Comparison of ENCODE assay signal across 30 cellular contexts in genomic region chr4:140812916-140813315, GRCh38. TPM values are rescaled to one million over a fixed set of nuclear protein-coding genes. Genes with fewer than 3 reads are reported as not detected.
A peak's percentile ranks its signal among the peaks of the same experiment; 100 is the strongest.
DNase-seq lines count a peak whose midpoint lies in the region; TF ChIP-seq lines count a peak whose summit lies in the region.
"Had no signal": no experiment of that assay in that cellular context is flagged by ENCODE, and none has a peak within 500 bp of the region (broad histone marks: within the 10 kb centered on the region; RNA-seq: fewer than 3 reads in every experiment).

No MANE protein-coding gene starts in this region.

- peak; percentile 3 for DNase-seq in NCI-H82 (lab: John Stamatoyannopoulos, UW)
- DNase-seq in NCI-H82 treated with DMSO at 0.1 percent for 48 hours (lab: John Stamatoyannopoulos, UW; ENCODE audit: unreplicated experiment) = no peak
- peak; percentile 73 to 80 for DNase-seq in SJCRH30
- peak; percentile 43 for DNase-seq in WERI-Rb-1
- DNase-seq in NCI-H1417 (lab: John Stamatoyannopoulos, UW) = no peak
- DNase-seq in DMS 273 treated with DMSO at 0.1 percent for 48 hours (lab: John Stamatoyannopoulos, UW) = no peak
- DNase-seq: 8988T; ACHN; AML-193; BE2C; C1 segment of cervical spinal cord; Caco-2; Calu3; CD4-positive, alpha-beta memory T cell; CD4-positive, alpha-beta T cell; CD4-positive, CD25-positive, alpha-beta regulatory T cell; CD8-positive, alpha-beta memory T cell; CD8-positive, alpha-beta T cell; COR-L47; DMS153; DMS53; DMS79; DMS79 treated with DMSO at 0.1 percent for 48 hours; DND-41; EL had no signal

- H3K9me3 ChIP-seq in SJCRH30 (replicated peaks) (no peaks in the 10 kb centered on the region), WERI-Rb-1 (ENCODE audit: severe bottlenecking) (no peaks in the 10 kb centered on the region)
- H3K9me3 ChIP-seq: A549, BE2C, BLaER1, Caco-2 had no signal

- H3K36me3 ChIP-seq in SJCRH30 (no peaks in the 10 kb centered on the region), WERI-Rb-1 (no peaks in the 10 kb centered on the region)
- H3K36me3 ChIP-seq: BE2C; BLaER1; BLaER1 treated with 17β-estradiol and CSF1 and Interleukin-3, amounts not matched to agents 10 nM and 100 nM had no signal

- H3K27ac ChIP-seq in SJCRH30 (peak overlapping the region; percentile 96), WERI-Rb-1 (no peak overlapping the region)
- H3K27ac ChIP-seq: 22Rv1; A549; BLaER1; BLaER1 treated with 17β-estradiol and CSF1 and Interleukin-3, amounts not matched to agents 10 nM and 100 nM; C4-2B had no signal

- peaks cover 37% of the 10 kb centered on the region for H3K4me1 ChIP-seq in SJCRH30
- H3K4me1 ChIP-seq: A549, Caco-2 had no signal

- TF ChIP-seq CTCF in WERI-Rb-1 (IDR thresholded peaks at IDR 0.05; ENCODE audit: low read depth, low read length) = no peak

- H3K27me3 ChIP-seq in SJCRH30 (no peaks in the 10 kb centered on the region), WERI-Rb-1 (ENCODE audit: insufficient read depth, low read depth, severe bottlenecking) (no peaks in the 10 kb centered on the region)
- H3K27me3 ChIP-seq: BE2C; BLaER1; BLaER1 treated with 17β-estradiol and CSF1 and Interleukin-3, amounts not matched to agents 10 nM and 100 nM had no signal

- H3K4me3 ChIP-seq in SJCRH30 (no peak overlapping the region), WERI-Rb-1 (ENCODE audit: low read depth, low read length) (no peak overlapping the region)
- H3K4me3 ChIP-seq: A549; BLaER1; BLaER1 treated with 17β-estradiol and CSF1 and Interleukin-3, amounts not matched to agents 10 nM and 100 nM had no signal

RNA-seq across cellular contexts. Expression of gene TBC1D9, which starts 56.7 kb away (rescaled TPM):
- total RNA-seq in SJCRH30 (2014; rRNA removed; shearing (Covaris generic)) = 27.3 and 29.0 TPM in 2 replicates

Comparison
In these comparisons a context has a peak if more than half of its experiments do, and no peak if none do; other contexts are left out.
1. DNase-seq: peak in NCI-H82 (single experiment), SJCRH30 (2 of 2) and WERI-Rb-1 (single experiment); none in NCI-H82 treated with DMSO at 0.1 percent for 48 hours (single experiment), NCI-H1417 (0 of 3) and DMS 273 treated with DMSO at 0.1 percent for 48 hours (single experiment).